8 cellular contexts compared by ENCODE assay signal in genomic region chr10:121696854-121697253, GRCh38.
A peak's percentile ranks its signal among the peaks of the same experiment; 100 is the strongest.
DNase-seq lines count a peak whose midpoint lies in the region; ATAC-seq and TF ChIP-seq lines count a peak whose summit lies in the region.

No MANE protein-coding gene starts in this region.

- no peak overlapping the region for H3K4me2 ChIP-seq in neural progenitor cell

- H3K4me3 Mint-ChIP-seq in neural progenitor cell, result no peak overlapping the region

- no peak for TF ChIP-seq EP300 in Ishikawa (IDR thresholded peaks at IDR 0.05; ENCODE audit: borderline replicate concordance)

- DNase-seq in cardiac fibroblast (ENCODE audit: low read depth in 2 of 2) (no peak), neural progenitor cell (ENCODE audit: low spot score) (peak; percentile 66), dedifferentiated amniotic fluid mesenchymal stem cell (ENCODE audit: extremely low spot score) (no peak), inferior parietal cortex (ENCODE audit: extremely low spot score) (no peak), NCI-H2196 (lab: John Stamatoyannopoulos, UW; ENCODE audit: unreplicated experiment) (no peak)

- H3K36me3 ChIP-seq in neural progenitor cell, result no peaks in the 10 kb centered on the region

- peaks cover 2% of the 10 kb centered on the region for H3K36me3 Mint-ChIP-seq in neural progenitor cell

- H2AFZ ChIP-seq in neural progenitor cell (replicated peaks), result no peak overlapping the region

- no peaks in the 10 kb centered on the region for H3K27me3 ChIP-seq in neural progenitor cell

- no peak overlapping the region for H3K27ac ChIP-seq in neural progenitor cell

- H3K4me1 ChIP-seq in neural progenitor cell, result peaks cover 41% of the 10 kb centered on the region

- peak overlapping the region; percentile 34 for H3K27ac Mint-ChIP-seq in neural progenitor cell

- no peaks in the 10 kb centered on the region for H3K79me2 ChIP-seq in neural progenitor cell (ENCODE audit: low read depth)

- H3K4me3 ChIP-seq in cardiac fibroblast (replicated peaks in 1 of 2; ENCODE audit: low read depth in 2 of 2, low read length in 2 of 2), result no peak overlapping the region
- no peak overlapping the region for H3K4me3 ChIP-seq in neural progenitor cell

- peak; percentile 70 for TF ChIP-seq RAD21 in Ishikawa (IDR thresholded peaks at IDR 0.05; ENCODE audit: low read depth)

- H3K9ac ChIP-seq in neural progenitor cell, result no peak overlapping the region

- H3F3A ChIP-seq in neural progenitor cell (ENCODE audit: low read depth), result peaks cover 12% of the 10 kb centered on the region

- H4K20me1 ChIP-seq in neural progenitor cell (ENCODE audit: low read depth), result no peaks in the 10 kb centered on the region

- H3K27me3 Mint-ChIP-seq in neural progenitor cell (ENCODE audit: insufficient read depth, low read depth), result peaks cover 31% of the 10 kb centered on the region

- H3K9me3 ChIP-seq in neural progenitor cell (ENCODE audit: low read depth), result no peaks in the 10 kb centered on the region

- H3K4me1 Mint-ChIP-seq in neural progenitor cell, result peaks cover 67% of the 10 kb centered on the region

- ATAC-seq in GM18858 (IDR thresholded peaks at IDR 0.05; ENCODE audit: unreplicated experiment), result no peak

- peak; percentile 59 for TF ChIP-seq CTCF in GM12872 (IDR thresholded peaks at IDR 0.05; ENCODE audit: insufficient read depth, low read depth, low read length)
- peak; percentile 14 for TF ChIP-seq CTCF in cardiac fibroblast (IDR thresholded peaks at IDR 0.05; ENCODE audit: low read depth, low read length)
- peak; percentile 63 for TF ChIP-seq CTCF in neural progenitor cell (IDR thresholded peaks at IDR 0.05)

- H3K9me3 Mint-ChIP-seq in neural progenitor cell, result peaks cover 7% of the 10 kb centered on the region

TF ChIP-seq in Ishikawa, 13 proteins besides CTCF, POLR2A, EP300 and RAD21:
- TF ChIP-seq, protein P1, sequence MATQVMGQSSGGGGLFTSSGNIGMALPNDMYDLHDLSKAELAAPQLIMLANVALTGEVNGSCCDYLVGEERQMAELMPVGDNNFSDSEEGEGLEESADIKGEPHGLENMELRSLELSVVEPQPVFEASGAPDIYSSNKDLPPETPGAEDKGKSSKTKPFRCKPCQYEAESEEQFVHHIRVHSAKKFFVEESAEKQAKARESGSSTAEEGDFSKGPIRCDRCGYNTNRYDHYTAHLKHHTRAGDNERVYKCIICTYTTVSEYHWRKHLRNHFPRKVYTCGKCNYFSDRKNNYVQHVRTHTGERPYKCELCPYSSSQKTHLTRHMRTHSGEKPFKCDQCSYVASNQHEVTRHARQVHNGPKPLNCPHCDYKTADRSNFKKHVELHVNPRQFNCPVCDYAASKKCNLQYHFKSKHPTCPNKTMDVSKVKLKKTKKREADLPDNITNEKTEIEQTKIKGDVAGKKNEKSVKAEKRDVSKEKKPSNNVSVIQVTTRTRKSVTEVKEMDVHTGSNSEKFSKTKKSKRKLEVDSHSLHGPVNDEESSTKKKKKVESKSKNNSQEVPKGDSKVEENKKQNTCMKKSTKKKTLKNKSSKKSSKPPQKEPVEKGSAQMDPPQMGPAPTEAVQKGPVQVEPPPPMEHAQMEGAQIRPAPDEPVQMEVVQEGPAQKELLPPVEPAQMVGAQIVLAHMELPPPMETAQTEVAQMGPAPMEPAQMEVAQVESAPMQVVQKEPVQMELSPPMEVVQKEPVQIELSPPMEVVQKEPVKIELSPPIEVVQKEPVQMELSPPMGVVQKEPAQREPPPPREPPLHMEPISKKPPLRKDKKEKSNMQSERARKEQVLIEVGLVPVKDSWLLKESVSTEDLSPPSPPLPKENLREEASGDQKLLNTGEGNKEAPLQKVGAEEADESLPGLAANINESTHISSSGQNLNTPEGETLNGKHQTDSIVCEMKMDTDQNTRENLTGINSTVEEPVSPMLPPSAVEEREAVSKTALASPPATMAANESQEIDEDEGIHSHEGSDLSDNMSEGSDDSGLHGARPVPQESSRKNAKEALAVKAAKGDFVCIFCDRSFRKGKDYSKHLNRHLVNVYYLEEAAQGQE (IDR thresholded peaks at IDR 0.05; ENCODE audit: low read depth), result no peak
- no peak for TF ChIP-seq TCF12 (IDR thresholded peaks at IDR 0.05; ENCODE audit: low read depth)
- no peak for TF ChIP-seq NFIC (IDR thresholded peaks at IDR 0.05)
- TF ChIP-seq ZBTB7A (IDR thresholded peaks at IDR 0.05; ENCODE audit: low read depth), result no peak
- TF ChIP-seq YY1 (IDR thresholded peaks at IDR 0.05; ENCODE audit: low read depth), result no peak
- TF ChIP-seq, protein P2, sequence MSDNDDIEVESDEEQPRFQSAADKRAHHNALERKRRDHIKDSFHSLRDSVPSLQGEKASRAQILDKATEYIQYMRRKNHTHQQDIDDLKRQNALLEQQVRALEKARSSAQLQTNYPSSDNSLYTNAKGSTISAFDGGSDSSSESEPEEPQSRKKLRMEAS (IDR thresholded peaks at IDR 0.05), result no peak
- TF ChIP-seq CEBPB (IDR thresholded peaks at IDR 0.05), result no peak
- TF ChIP-seq, protein P3, sequence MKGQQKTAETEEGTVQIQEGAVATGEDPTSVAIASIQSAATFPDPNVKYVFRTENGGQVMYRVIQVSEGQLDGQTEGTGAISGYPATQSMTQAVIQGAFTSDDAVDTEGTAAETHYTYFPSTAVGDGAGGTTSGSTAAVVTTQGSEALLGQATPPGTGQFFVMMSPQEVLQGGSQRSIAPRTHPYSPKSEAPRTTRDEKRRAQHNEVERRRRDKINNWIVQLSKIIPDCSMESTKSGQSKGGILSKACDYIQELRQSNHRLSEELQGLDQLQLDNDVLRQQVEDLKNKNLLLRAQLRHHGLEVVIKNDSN (IDR thresholded peaks at IDR 0.05), result no peak
- TF ChIP-seq TEAD4 (IDR thresholded peaks at IDR 0.05), result no peak
- no peak for TF ChIP-seq TAF1 (IDR thresholded peaks at IDR 0.05; ENCODE audit: low read depth)
TF ChIP-seq in Ishikawa: peak in this region for 0.
